8 cellular contexts compared by ENCODE assay signal in genomic region chr4:168318266-168318895, GRCh38. TPM values are rescaled to one million over a fixed set of nuclear protein-coding genes. Genes with fewer than 3 reads are reported as not detected.
DNase-seq lines count a peak whose midpoint lies in the region; ATAC-seq and TF ChIP-seq lines count a peak whose summit lies in the region.

Gene DDX60 (minus strand): TSS chr4:168318752. CDS start chr4:168311259, 7,493 bp downstream.

- intact Hi-C loops in A673 (cut with micrococcal nuclease; ENCODE audit: unreplicated experiment): loop anchor here (5.0 kb wide), 1 partner anchor 164 kb away; the partner anchor contains the start of gene DDX60L
- intact Hi-C loops in activated CD4-positive, alpha-beta T cell treated with anti-CD3 and anti-CD28 coated beads, Interleukin-2, amount 10 ng/mL, durations not matched to agents 24 days and 14 days (cut with micrococcal nuclease): loop anchor here (1.0 to 10.0 kb wide), 6 partner anchors 11 to 1436 kb away; partner anchors contain the start of genes CBR4, DDX60L, HPF1 and NEK1

- ATAC-seq in HG03066 (IDR thresholded peaks at IDR 0.05; ENCODE audit: low read depth, unreplicated experiment) (peak; percentile 97), left lobe of liver (peak; percentile 96)

- H3K9me3 ChIP-seq in A673 (ENCODE audit: low read depth, low read length, poor library complexity, severe bottlenecking): no peaks in the 10 kb centered on the region

- CTCF ChIA-PET in A673 (lab: Charles Lee): no interaction called here

- H3K36me3 Mint-ChIP-seq in activated CD4-positive, alpha-beta T cell treated with anti-CD3 and anti-CD28 coated beads, Interleukin-2, amount 10 ng/mL, durations not matched to agents 24 days and 14 days (ENCODE audit: low read depth): peaks cover 33% of the 10 kb centered on the region

- DNase-seq in A673 (ENCODE audit: low spot score) (peak; percentile 75), NCI-H2196 (lab: John Stamatoyannopoulos, UW; ENCODE audit: unreplicated experiment) (peak; percentile 61), dedifferentiated amniotic fluid mesenchymal stem cell (ENCODE audit: extremely low spot score) (peak; percentile 80), left lobe of liver (ENCODE audit: low spot score) (peak; percentile 86)
- peak; percentile 96 for DNase-seq in activated CD4-positive, alpha-beta T cell treated with anti-CD3 and anti-CD28 coated beads, Interleukin-2, amount 10 ng/mL, durations not matched to agents 24 days and 14 days
- peak; percentile 86 for DNase-seq in stimulated activated CD4-positive, alpha-beta T cell treated with anti-CD3 and anti-CD28 coated beads, Interleukin-2, amount 100 ng/mL, for 4 hours (ENCODE audit: low read depth)

- peak within 1 kb of the TSS; percentile 83 for H3K4me3 Mint-ChIP-seq in activated CD4-positive, alpha-beta T cell treated with anti-CD3 and anti-CD28 coated beads, Interleukin-2, amount 10 ng/mL, durations not matched to agents 24 days and 14 days

- peak within 1 kb of the TSS; percentile 96 for H3K27ac Mint-ChIP-seq in activated CD4-positive, alpha-beta T cell treated with anti-CD3 and anti-CD28 coated beads, Interleukin-2, amount 10 ng/mL, durations not matched to agents 24 days and 14 days

- H3K27ac ChIP-seq in A673 (ENCODE audit: low read depth, low read length, poor library complexity, severe bottlenecking): peak within 1 kb of the TSS; percentile 81

- BruUV-seq in A673 (replicated peaks; lab: Mats Ljungman, UMichigan): no TSS peak

- TF ChIP-seq CTCF in A673 (conservative IDR thresholded peaks at IDR 0.05; ENCODE audit: low read depth, low read length): no peak

- H3K4me1 Mint-ChIP-seq in activated CD4-positive, alpha-beta T cell treated with anti-CD3 and anti-CD28 coated beads, Interleukin-2, amount 10 ng/mL, durations not matched to agents 24 days and 14 days: peaks cover 51% of the 10 kb centered on the region

- H3K36me3 ChIP-seq in A673 (ENCODE audit: insufficient read depth, low read length, poor library complexity, severe bottlenecking): no peaks in the 10 kb centered on the region

- peak within 1 kb of the TSS; percentile 81 for H3K4me3 ChIP-seq in A673 (ENCODE audit: low read depth, low read length, poor library complexity, severe bottlenecking)

- TF ChIP-seq POLR2A in GM18526 (IDR thresholded peaks at IDR 0.05; ENCODE audit: extremely low read depth, insufficient read length): peak; percentile 94

- POLR2A ChIA-PET in A673 (lab: Charles Lee; ENCODE audit: low non-redundant PET): no interaction called here

- no peaks in the 10 kb centered on the region for H3K27me3 Mint-ChIP-seq in activated CD4-positive, alpha-beta T cell treated with anti-CD3 and anti-CD28 coated beads, Interleukin-2, amount 10 ng/mL, durations not matched to agents 24 days and 14 days

- H3K9me3 Mint-ChIP-seq in activated CD4-positive, alpha-beta T cell treated with anti-CD3 and anti-CD28 coated beads, Interleukin-2, amount 10 ng/mL, durations not matched to agents 24 days and 14 days: peaks cover 16% of the 10 kb centered on the region

- no peaks in the 10 kb centered on the region for H3K27me3 ChIP-seq in A673 (replicated peaks; ENCODE audit: insufficient read depth, low read depth, low read length, poor library complexity)

- H3K4me1 ChIP-seq in A673 (ENCODE audit: insufficient read depth, low read length, poor library complexity, severe bottlenecking): no peaks in the 10 kb centered on the region

RNA-seq across cellular contexts. Expression of gene DDX60, which starts in this region (rescaled TPM):
- total RNA-seq in A673 (2021) (3.3 and 4.0 TPM in 2 replicates), left lobe of liver (4.3 TPM)
- total RNA-seq in activated CD4-positive, alpha-beta T cell treated with anti-CD3 and anti-CD28 coated beads, Interleukin-2, amount 10 ng/mL, durations not matched to agents 24 days and 14 days: 15.2 and 17.6 TPM in 2 replicates

Comparison
In these comparisons a context has a peak if more than half of its experiments do, and no peak if none do; other contexts are left out.
1. Peak in every context shown above with its lines: DNase-seq, ATAC-seq, H3K4me3 ChIP-seq and H3K27ac ChIP-seq.